ENCODE assay signal across 15 cellular contexts in genomic region chr3:14863324-14864100, GRCh38. TPM values are rescaled to one million over a fixed set of nuclear protein-coding genes. Genes with fewer than 3 reads are reported as not detected.
DNase-seq lines count a peak whose midpoint lies in the region; ATAC-seq, FAIRE-seq and TF ChIP-seq lines count a peak whose summit lies in the region.
"Had no signal": no experiment of that assay in that cellular context is flagged by ENCODE, and none has a peak within 500 bp of the region (broad histone marks: within the 10 kb centered on the region; RNA-seq: fewer than 3 reads in every experiment).

No MANE protein-coding gene starts in this region.

- H3K4me1 ChIP-seq in DOHH2 (ENCODE audit: control insufficient read depth, low read length): no peaks in the 10 kb centered on the region
- H3K4me1 ChIP-seq in MM.1S (ENCODE audit: low read length): no peaks in the 10 kb centered on the region
- peaks cover 24% of the 10 kb centered on the region for H3K4me1 ChIP-seq in endothelial cell of umbilical vein (ENCODE audit: control insufficient read depth, extremely low read depth, insufficient read depth, low read length)
- H3K4me1 ChIP-seq in osteoblast (ENCODE audit: insufficient read depth, low read length): no peaks in the 10 kb centered on the region
- no peaks in the 10 kb centered on the region for H3K4me1 ChIP-seq in small intestine (ENCODE audit: control insufficient read depth in 2 of 2, insufficient read depth in 1 of 2, low read depth in 1 of 2, low read length in 1 of 2)
- H3K4me1 ChIP-seq: Caco-2 had no signal

- no peaks in the 10 kb centered on the region for H3K79me2 ChIP-seq in DOHH2 (ENCODE audit: control insufficient read depth, low read length)
- no peaks in the 10 kb centered on the region for H3K79me2 ChIP-seq in MM.1S (ENCODE audit: low read length)
- peaks cover 33% of the 10 kb centered on the region for H3K79me2 ChIP-seq in endothelial cell of umbilical vein (ENCODE audit: control insufficient read depth, insufficient read depth, low read length)
- H3K79me2 ChIP-seq in osteoblast (ENCODE audit: insufficient read depth, low read length): no peaks in the 10 kb centered on the region

- H3K36me3 ChIP-seq in DOHH2 (ENCODE audit: control insufficient read depth, low read length): no peaks in the 10 kb centered on the region
- no peaks in the 10 kb centered on the region for H3K36me3 ChIP-seq in MM.1S (replicated peaks; ENCODE audit: insufficient read depth, low read length)
- peaks cover 10 to 38% of the 10 kb centered on the region in 2 experiments for H3K36me3 ChIP-seq in endothelial cell of umbilical vein (ENCODE audit: control insufficient read depth in 2 of 2, extremely low read depth in 1 of 2, insufficient read depth in 2 of 2, low read length in 2 of 2)
- H3K36me3 ChIP-seq in osteoblast (ENCODE audit: insufficient read depth, low read length): no peaks in the 10 kb centered on the region
- H3K36me3 ChIP-seq in small intestine (ENCODE audit: control insufficient read depth in 2 of 2, insufficient read depth in 2 of 2, low read length in 2 of 2): peaks cover 0 to 2% of the 10 kb centered on the region in 2 donors

- peak; percentile 37 for FAIRE-seq in endothelial cell of umbilical vein (lab: Jason Lieb, UNC)
- no peak for FAIRE-seq in small intestine (lab: Jason Lieb, UNC)
- FAIRE-seq: urothelium cell line had no signal

- no peak overlapping the region for H3K27ac ChIP-seq in DOHH2 (ENCODE audit: low read depth, low read length)
- H3K27ac ChIP-seq in MM.1S (ENCODE audit: low read length): no peak overlapping the region
- H3K27ac ChIP-seq in endothelial cell of umbilical vein (ENCODE audit: insufficient read depth, low read depth, low read length): no peak overlapping the region
- no peak overlapping the region for H3K27ac ChIP-seq in osteoblast (ENCODE audit: low read depth, low read length)
- H3K27ac ChIP-seq in small intestine (ENCODE audit: low read depth in 1 of 2, low read length in 1 of 2): no peak overlapping the region
- H3K27ac ChIP-seq: dorsolateral prefrontal cortex had no signal

- no peak for ATAC-seq in activated CD8-positive, alpha-beta T cell treated with anti-CD3 and anti-CD28 coated beads, Interleukin-2, amount 10 ng/mL, durations not matched to agents 7 days and 5 days
- ATAC-seq: activated naive CD4-positive, alpha-beta T cell treated with anti-CD3 and anti-CD28 coated beads, Interleukin-2, amount 50 U/mL, for 72 hours; T-helper 17 cell had no signal

- DNase-seq in MM.1S: no peak
- peak; percentile 40 for DNase-seq in endothelial cell of umbilical vein (ENCODE audit: low read depth, low spot score)
- no peak for DNase-seq in osteoblast (ENCODE audit: insufficient read length, low spot score, missing footprints)
- DNase-seq in activated CD8-positive, alpha-beta T cell treated with anti-CD3 and anti-CD28 coated beads, Interleukin-2, amount 10 ng/mL, durations not matched to agents 7 days and 5 days: no peak
- DNase-seq in small intestine: no peak
- DNase-seq in NCI-H446 treated with DMSO at 0.1 percent for 48 hours (lab: John Stamatoyannopoulos, UW): no peak
- DNase-seq in SHP77 treated with DMSO at 0.1 percent for 48 hours (lab: John Stamatoyannopoulos, UW): no peak
- DNase-seq: Caco-2; dorsolateral prefrontal cortex; NK-92 treated with Interleukin-12 subunit alpha and Interleukin-12 subunit beta, amount 100 ng/mL, for 24 hours; T-helper 17 cell had no signal

- no peaks in the 10 kb centered on the region for H3K9me3 Mint-ChIP-seq in activated CD8-positive, alpha-beta T cell treated with anti-CD3 and anti-CD28 coated beads, Interleukin-2, amount 10 ng/mL, durations not matched to agents 7 days and 5 days (ENCODE audit: insufficient read depth)
- H3K9me3 Mint-ChIP-seq: activated naive CD4-positive, alpha-beta T cell treated with anti-CD3 and anti-CD28 coated beads, Interleukin-2, amount 50 U/mL, for 72 hours had no signal

- H3K27ac Mint-ChIP-seq in activated CD8-positive, alpha-beta T cell treated with anti-CD3 and anti-CD28 coated beads, Interleukin-2, amount 10 ng/mL, durations not matched to agents 7 days and 5 days: no peak overlapping the region
- H3K27ac Mint-ChIP-seq: activated naive CD4-positive, alpha-beta T cell treated with anti-CD3 and anti-CD28 coated beads, Interleukin-2, amount 50 U/mL, for 72 hours; T-helper 17 cell had no signal

- no peak overlapping the region for H3K4me3 Mint-ChIP-seq in activated CD8-positive, alpha-beta T cell treated with anti-CD3 and anti-CD28 coated beads, Interleukin-2, amount 10 ng/mL, durations not matched to agents 7 days and 5 days
- H3K4me3 Mint-ChIP-seq: T-helper 17 cell had no signal

- H4K20me1 ChIP-seq in DOHH2 (ENCODE audit: control insufficient read depth, insufficient read depth, low read depth, low read length) (no peaks in the 10 kb centered on the region), MM.1S (ENCODE audit: insufficient read depth, low read length) (no peaks in the 10 kb centered on the region), endothelial cell of umbilical vein (replicated peaks; ENCODE audit: control insufficient read depth, extremely low read depth, insufficient read depth, low read length) (peaks cover 3% of the 10 kb centered on the region), osteoblast (ENCODE audit: insufficient read depth, low read length) (no peaks in the 10 kb centered on the region)

- H3K4me3 ChIP-seq in DOHH2 (ENCODE audit: low read length): no peak overlapping the region
- no peak overlapping the region for H3K4me3 ChIP-seq in MM.1S (ENCODE audit: low read length)
- H3K4me3 ChIP-seq in endothelial cell of umbilical vein (replicated peaks in 1 of 3; ENCODE audit: insufficient read depth in 1 of 3, low read depth in 1 of 3, low read length in 3 of 3): no peak overlapping the region
- H3K4me3 ChIP-seq in osteoblast (ENCODE audit: insufficient read depth, low read length): no peak overlapping the region
- no peak overlapping the region for H3K4me3 ChIP-seq in small intestine (ENCODE audit: low read depth in 1 of 2, low read length in 2 of 2)
- H3K4me3 ChIP-seq: dorsolateral prefrontal cortex, skin epidermis had no signal

- no TSS peak for BruUV-seq in endothelial cell of umbilical vein (replicated peaks; lab: Mats Ljungman, UMichigan)

- H3F3A ChIP-seq in DOHH2 (ENCODE audit: control insufficient read depth, insufficient read depth): no peaks in the 10 kb centered on the region
- no peaks in the 10 kb centered on the region for H3F3A ChIP-seq in MM.1S (ENCODE audit: insufficient read depth, low read length)

- H3K9me1 ChIP-seq in endothelial cell of umbilical vein (replicated peaks; ENCODE audit: control insufficient read depth, extremely low read depth, insufficient read depth, low read length): no peaks in the 10 kb centered on the region

- POLR2A ChIA-PET in endothelial cell of umbilical vein (lab: Charles Lee): no interaction called here
- POLR2A ChIA-PET in activated CD8-positive, alpha-beta T cell treated with anti-CD3 and anti-CD28 coated beads, Interleukin-2, amount 10 ng/mL, durations not matched to agents 7 days and 5 days (lab: Charles Lee): no interaction called here

- peaks cover 10% of the 10 kb centered on the region for H3K27me3 Mint-ChIP-seq in activated CD8-positive, alpha-beta T cell treated with anti-CD3 and anti-CD28 coated beads, Interleukin-2, amount 10 ng/mL, durations not matched to agents 7 days and 5 days (ENCODE audit: low read depth)

- H3K4me1 Mint-ChIP-seq in activated CD8-positive, alpha-beta T cell treated with anti-CD3 and anti-CD28 coated beads, Interleukin-2, amount 10 ng/mL, durations not matched to agents 7 days and 5 days (ENCODE audit: low read depth): no peaks in the 10 kb centered on the region

- no peaks in the 10 kb centered on the region for H3K27me3 ChIP-seq in DOHH2 (ENCODE audit: control insufficient read depth, low read length)
- no peaks in the 10 kb centered on the region for H3K27me3 ChIP-seq in MM.1S (replicated peaks; ENCODE audit: insufficient read depth, low read length)
- no peaks in the 10 kb centered on the region for H3K27me3 ChIP-seq in endothelial cell of umbilical vein (ENCODE audit: control insufficient read depth in 2 of 2, insufficient read depth in 2 of 2, low read length in 2 of 2)
- H3K27me3 ChIP-seq in osteoblast (ENCODE audit: insufficient read depth, low read length): peaks cover 8% of the 10 kb centered on the region
- no peaks in the 10 kb centered on the region for H3K27me3 ChIP-seq in small intestine (ENCODE audit: control insufficient read depth in 2 of 2, insufficient read depth in 2 of 2, low read length in 2 of 2)

- H3K36me3 Mint-ChIP-seq in activated CD8-positive, alpha-beta T cell treated with anti-CD3 and anti-CD28 coated beads, Interleukin-2, amount 10 ng/mL, durations not matched to agents 7 days and 5 days (ENCODE audit: low read depth): no peaks in the 10 kb centered on the region
- H3K36me3 Mint-ChIP-seq: activated naive CD4-positive, alpha-beta T cell treated with anti-CD3 and anti-CD28 coated beads, Interleukin-2, amount 50 U/mL, for 72 hours had no signal

- H3K9me3 ChIP-seq in DOHH2 (ENCODE audit: control insufficient read depth, insufficient read depth, low read length): no peaks in the 10 kb centered on the region
- no peaks in the 10 kb centered on the region for H3K9me3 ChIP-seq in MM.1S (replicated peaks; ENCODE audit: insufficient read depth, low read length)
- H3K9me3 ChIP-seq in endothelial cell of umbilical vein (replicated peaks; ENCODE audit: control insufficient read depth, insufficient read depth, low read length): no peaks in the 10 kb centered on the region
- no peaks in the 10 kb centered on the region for H3K9me3 ChIP-seq in osteoblast (ENCODE audit: low read depth, low read length)
- H3K9me3 ChIP-seq in small intestine (ENCODE audit: control insufficient read depth, low read depth): no peaks in the 10 kb centered on the region
- H3K9me3 ChIP-seq: Caco-2 had no signal

- 61 to 73% (median 72%) methylated on average over 10 of the region's 10 CpGs for WGBS in small intestine, 3 donors

- H3K9me2 ChIP-seq in DOHH2 (replicated peaks; ENCODE audit: control insufficient read depth, low read length): no peaks in the 10 kb centered on the region
- no peaks in the 10 kb centered on the region for H3K9me2 ChIP-seq in MM.1S (replicated peaks; ENCODE audit: insufficient read depth, low read length)

- H3K4me2 ChIP-seq in DOHH2 (ENCODE audit: low read length): no peak overlapping the region
- no peak overlapping the region for H3K4me2 ChIP-seq in MM.1S (ENCODE audit: low read depth, low read length)
- H3K4me2 ChIP-seq in endothelial cell of umbilical vein (ENCODE audit: insufficient read depth, low read length): no peak overlapping the region
- no peak overlapping the region for H3K4me2 ChIP-seq in osteoblast (ENCODE audit: insufficient read depth, low read length)

- no peak overlapping the region for H3K9ac ChIP-seq in MM.1S (ENCODE audit: low read length)
- no peak overlapping the region for H3K9ac ChIP-seq in endothelial cell of umbilical vein (replicated peaks; ENCODE audit: extremely low read depth, insufficient read depth, low read length)

- TF ChIP-seq CTCF in DOHH2 (IDR thresholded peaks at IDR 0.05; ENCODE audit: low read depth, low read length, poor library complexity, severe bottlenecking) (peak; percentile 40), MM.1S (IDR thresholded peaks at IDR 0.05; ENCODE audit: low read length) (peak; percentile 16; the same call in 1 of the 2 replicates), endothelial cell of umbilical vein (IDR thresholded peaks at IDR 0.05; ENCODE audit: extremely low read depth in 1 of 2, insufficient read depth in 1 of 2, low read depth in 1 of 2, low read length in 2 of 2) (peak; percentile 53 to 54), osteoblast (IDR thresholded peaks at IDR 0.05; ENCODE audit: extremely low read depth, low read depth, low read length) (peak; percentile 26)

- CTCF ChIA-PET in endothelial cell of umbilical vein (lab: Charles Lee): interaction anchor here (0.6 to 1.9 kb wide), 13 partner anchors 11 to 82 kb away, joined by 3 to 13 read pairs (median 4); no protein-coding TSS in a partner anchor
- CTCF ChIA-PET in activated CD8-positive, alpha-beta T cell treated with anti-CD3 and anti-CD28 coated beads, Interleukin-2, amount 10 ng/mL, durations not matched to agents 7 days and 5 days (lab: Charles Lee): interaction anchor here (0.9 kb wide), 1 partner anchor 73 kb away, joined by 3 read pairs; no protein-coding TSS in a partner anchor

- H2AFZ ChIP-seq in MM.1S (ENCODE audit: low read length): no peak overlapping the region
- no peak overlapping the region for H2AFZ ChIP-seq in endothelial cell of umbilical vein (ENCODE audit: low read depth, low read length)
- no peak overlapping the region for H2AFZ ChIP-seq in osteoblast (ENCODE audit: low read length)

- intact Hi-C loops in endothelial cell of umbilical vein (cut with micrococcal nuclease): loop anchor here (1.0 to 5.0 kb wide), 3 partner anchors 13 to 72 kb away; no protein-coding TSS in a partner anchor

- TF ChIP-seq POLR2A in endothelial cell of umbilical vein (IDR thresholded peaks at IDR 0.05; ENCODE audit: low read depth, low read length): no peak

- dilution Hi-C loops in endothelial cell of umbilical vein (cut with MboI; ENCODE audit: extremely low pct_ligation_motif_present, low sequenced_read_pairs): no loop called here

RNA-seq across cellular contexts. Expression of gene FGD5, which starts 44.8 kb away (rescaled TPM):
- total RNA-seq in endothelial cell of umbilical vein: 134 and 141 TPM in 2 replicates
- polyA plus RNA-seq in endothelial cell of umbilical vein: 45.4 and 49.6 TPM in 2 replicates
- 64.1 and 67.3 TPM in 2 replicates for polyA plus RNA-seq in endothelial cell of umbilical vein (2011; cell fraction: cytosol; rRNA removed)
- 75.7 and 82.0 TPM in 2 replicates for polyA plus RNA-seq in endothelial cell of umbilical vein (2011; cell fraction: nucleus; rRNA removed)
- polyA plus RNA-seq in endothelial cell of umbilical vein (2012): 84.4 and 85.0 TPM in 2 replicates
- 101 and 111 TPM in 2 replicates for polyA minus RNA-seq in endothelial cell of umbilical vein
- polyA minus RNA-seq in endothelial cell of umbilical vein (2011; cell fraction: cytosol; rRNA and poly(A)+ RNA removed): not detected
- polyA minus RNA-seq in endothelial cell of umbilical vein (2011; cell fraction: nucleus; rRNA and poly(A)+ RNA removed): 93.1 and 98.3 TPM in 2 replicates
- under 0.01 TPM in 2 replicates for total RNA-seq in osteoblast
- total RNA-seq in activated CD8-positive, alpha-beta T cell treated with anti-CD3 and anti-CD28 coated beads, Interleukin-2, amount 10 ng/mL, durations not matched to agents 7 days and 5 days: under 1 TPM; 0.31 to 0.32 TPM
- 10 to 100 TPM in 1 of 3 donors, 1 to 10 TPM in 2; 3.1 to 16.1 (median 5.7) TPM for polyA plus RNA-seq in small intestine
- total RNA-seq: activated naive CD4-positive, alpha-beta T cell treated with anti-CD3 and anti-CD28 coated beads, Interleukin-2, amount 50 U/mL, for 72 hours; T-helper 17 cell had no signal

Comparison
In these comparisons a context has a peak if more than half of its experiments do, and no peak if none do; other contexts are left out.
1. RNA of gene FGD5, which starts 44.8 kb away (total RNA-seq): 134 to 141 TPM in endothelial cell of umbilical vein; 0.31 to 0.32 TPM in activated CD8-positive, alpha-beta T cell treated with anti-CD3 and anti-CD28 coated beads, Interleukin-2, amount 10 ng/mL, durations not matched to agents 7 days and 5 days and under 0.01 TPM in osteoblast; every median in the first group is over 100 times any median in the second.
2. Peak in every context shown above with its lines, with median percentiles within 50 percentile points of each other: CTCF ChIP-seq.